Comparison of ENCODE assay signal across 9 cellular contexts in the genomic region with DNA sequence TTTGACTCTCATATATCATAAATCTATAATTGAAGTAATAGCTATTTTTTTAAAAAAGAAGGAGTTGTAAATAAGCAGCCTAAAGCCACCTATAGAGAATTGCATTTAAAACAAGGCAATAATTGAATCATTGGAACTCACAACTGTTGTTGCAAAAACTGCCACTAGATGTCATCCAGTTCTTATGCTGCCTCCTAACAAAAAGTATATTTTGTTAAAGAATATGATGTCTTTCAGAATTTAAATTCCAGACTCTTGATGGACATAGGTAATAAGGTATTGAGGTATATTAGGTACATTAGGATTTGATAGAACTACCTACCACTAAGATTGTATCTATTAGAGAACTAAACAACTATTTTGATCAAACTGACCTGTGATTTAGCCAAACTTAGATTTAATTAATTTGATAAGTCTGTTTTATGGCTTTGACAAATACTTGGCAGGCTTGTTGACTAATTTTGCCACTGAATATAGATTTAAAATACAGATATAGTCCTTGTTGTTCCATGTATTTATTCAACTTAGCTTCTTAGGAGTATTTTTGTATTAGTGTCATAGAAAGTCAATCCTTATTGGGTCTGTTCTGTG.
DNase-seq lines count a peak whose midpoint lies in the region; ATAC-seq and TF ChIP-seq lines count a peak whose summit lies in the region.
"Had no signal": no experiment of that assay in that cellular context is flagged by ENCODE, and none has a peak within 500 bp of the region (broad histone marks: within the 10 kb centered on the region; RNA-seq: fewer than 3 reads in every experiment).

No MANE protein-coding gene starts in this region.

- H3K27ac ChIP-seq in VCaP = no peak overlapping the region

- no peak overlapping the region for H3K4me3 Mint-ChIP-seq in Caco-2 (ENCODE audit: unreplicated experiment)
- H3K4me3 Mint-ChIP-seq in HFFc6 = no peak overlapping the region
- H3K4me3 Mint-ChIP-seq: activated naive CD8-positive, alpha-beta T cell treated with anti-CD3 and anti-CD28 coated beads, Interleukin-2, amount 10 ng/mL, durations not matched to agents 7 days and 5 days had no signal

- no peaks in the 10 kb centered on the region for H3K9me3 Mint-ChIP-seq in Caco-2 (ENCODE audit: unreplicated experiment)
- H3K9me3 Mint-ChIP-seq in HFFc6 = peaks cover 14% of the 10 kb centered on the region; the same call in 1 of the 2 replicates

- H3K4me1 Mint-ChIP-seq in Caco-2 (ENCODE audit: low read depth, unreplicated experiment) (no peaks in the 10 kb centered on the region), HFFc6 (ENCODE audit: low read depth) (no peaks in the 10 kb centered on the region)
- H3K4me1 Mint-ChIP-seq: activated naive CD8-positive, alpha-beta T cell treated with anti-CD3 and anti-CD28 coated beads, Interleukin-2, amount 10 ng/mL, durations not matched to agents 7 days and 5 days had no signal

- intact Hi-C loops in Caco-2 (cut with micrococcal nuclease; ENCODE audit: unreplicated experiment) = loop anchor here (1.0 to 2.0 kb wide), 2 partner anchors 94 to 791 kb away; no protein-coding TSS in a partner anchor

- H3K4me3 ChIP-seq in Caco-2 (ENCODE audit: low read depth, low read length) = no peak overlapping the region

- ATAC-seq in HG02870 (IDR thresholded peaks at IDR 0.05; ENCODE audit: unreplicated experiment) = no peak
- no peak for ATAC-seq in HG03095 (IDR thresholded peaks at IDR 0.05; ENCODE audit: unreplicated experiment)

- DNase-seq in Caco-2 = peak in 1 of 2 experiments; percentile 17
- DNase-seq in HFFc6 = no peak
- peak; percentile 58 for DNase-seq in left kidney (ENCODE audit: low read depth, low spot score)
- DNase-seq in activated naive CD4-positive, alpha-beta T cell treated with anti-CD3 and anti-CD28 coated beads, Interleukin-2, amount 50 U/mL, for 16 hours = no peak
- no peak for DNase-seq in NCI-H226
- DNase-seq: activated naive CD8-positive, alpha-beta T cell treated with anti-CD3 and anti-CD28 coated beads, Interleukin-2, amount 10 ng/mL, durations not matched to agents 7 days and 5 days had no signal

- no TSS peak for BruUV-seq in Caco-2 (replicated peaks; lab: Mats Ljungman, UMichigan)

- H3K27me3 Mint-ChIP-seq in Caco-2 (ENCODE audit: insufficient read depth, unreplicated experiment) = peaks cover 2% of the 10 kb centered on the region
- H3K27me3 Mint-ChIP-seq in HFFc6 (ENCODE audit: insufficient read depth) = no peaks in the 10 kb centered on the region
- H3K27me3 Mint-ChIP-seq: activated naive CD8-positive, alpha-beta T cell treated with anti-CD3 and anti-CD28 coated beads, Interleukin-2, amount 10 ng/mL, durations not matched to agents 7 days and 5 days had no signal

- TF ChIP-seq CTCF in Caco-2 (IDR thresholded peaks at IDR 0.05; ENCODE audit: insufficient read depth in 1 of 2, low read depth in 1 of 2, low read length in 1 of 2, severe bottlenecking in 1 of 2, unreplicated experiment in 1 of 2) (peak; percentile 46 to 55), HFFc6 (IDR thresholded peaks at IDR 0.05) (peak; percentile 70), VCaP (conservative IDR thresholded peaks at IDR 0.05) (peak; percentile 82)

- H3K4me1 ChIP-seq in Caco-2 = no peaks in the 10 kb centered on the region

- no peak overlapping the region for H3K27ac Mint-ChIP-seq in Caco-2 (ENCODE audit: unreplicated experiment)
- H3K27ac Mint-ChIP-seq in HFFc6 = no peak overlapping the region
- H3K27ac Mint-ChIP-seq: activated naive CD8-positive, alpha-beta T cell treated with anti-CD3 and anti-CD28 coated beads, Interleukin-2, amount 10 ng/mL, durations not matched to agents 7 days and 5 days had no signal

- CTCF ChIA-PET in Caco-2 (lab: Charles Lee) = no interaction called here

- no peaks in the 10 kb centered on the region for H3K9me3 ChIP-seq in Caco-2

- no peaks in the 10 kb centered on the region for H3K36me3 ChIP-seq in Caco-2 (ENCODE audit: control insufficient read depth, insufficient read depth, low read length)

- H3K36me3 Mint-ChIP-seq in Caco-2 (ENCODE audit: insufficient read depth, unreplicated experiment) (no peaks in the 10 kb centered on the region), HFFc6 (ENCODE audit: low read depth) (no peaks in the 10 kb centered on the region)
- H3K36me3 Mint-ChIP-seq: activated naive CD8-positive, alpha-beta T cell treated with anti-CD3 and anti-CD28 coated beads, Interleukin-2, amount 10 ng/mL, durations not matched to agents 7 days and 5 days had no signal

- H3K27me3 ChIP-seq in Caco-2 (replicated peaks; ENCODE audit: control insufficient read depth, insufficient read depth, low read length) = no peaks in the 10 kb centered on the region

- POLR2A ChIA-PET in Caco-2 (lab: Charles Lee) = no interaction called here
